ENCODE assay signal across 22 cellular contexts in the genomic region with DNA sequence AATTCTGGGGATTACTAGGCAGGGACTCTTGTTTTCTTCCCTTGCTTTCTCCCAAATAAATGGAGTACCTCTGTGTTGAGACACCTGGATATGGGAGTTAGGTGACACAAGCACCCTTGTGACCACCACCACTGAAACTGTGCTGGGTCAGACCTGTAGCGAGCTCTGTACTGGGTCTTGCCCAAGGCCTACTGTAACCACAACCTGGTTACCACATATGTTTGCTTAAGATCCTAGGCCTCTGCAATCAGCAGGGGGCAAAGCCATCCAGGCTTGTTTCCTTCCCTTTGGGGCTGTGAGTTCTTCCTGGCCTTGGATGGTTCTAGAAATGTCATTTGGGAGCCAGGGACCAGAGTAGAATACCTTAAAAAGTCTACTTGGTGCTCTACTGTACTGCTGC. TPM values are rescaled to one million over a fixed set of nuclear protein-coding genes. Genes with fewer than 3 reads are reported as not detected.
"Had no signal": no experiment of that assay in that cellular context is flagged by ENCODE, and none has a peak within 500 bp of the region (broad histone marks: within the 10 kb centered on the region; RNA-seq: fewer than 3 reads in every experiment).

No MANE protein-coding gene starts in this region.

- H3K79me2 ChIP-seq: hepatocyte had no signal

- H3K27ac ChIP-seq: breast epithelium, gastroesophageal sphincter, hepatocyte, ovary, skin epidermis, thoracic aorta had no signal

- H3K9me3 ChIP-seq: gastroesophageal sphincter, ovary, thoracic aorta had no signal

- H2AFZ ChIP-seq: hepatocyte had no signal

- ATAC-seq: activated CD8-positive, alpha-beta memory T cell treated with anti-CD3 and anti-CD28 coated beads, Interleukin-2, amount 10 ng/mL, durations not matched to agents 7 days and 5 days; activated CD8-positive, alpha-beta T cell treated with anti-CD3 and anti-CD28 coated beads, Interleukin-2, amount 10 ng/mL, durations not matched to agents 7 days and 5 days; activated naive CD8-positive, alpha-beta T cell treated with anti-CD3 and anti-CD28 coated beads, Interleukin-2, amount 50 U/mL, for 24 hours; gastroesophageal sphincter; left ventricle myocardium superior; sciatic nerve; stimulated activated effector memory CD8-positive, alpha-beta T cell treated with anti-CD3 and anti-CD28 coated beads, Interleukin-12 subunit alpha, Interleukin-12 subunit beta, amount 100 ng/mL, for 72 hours had no signal

- H3K4me3 ChIP-seq: breast epithelium, gastroesophageal sphincter, hepatocyte, ovary, skin epidermis, thoracic aorta had no signal

- DNase-seq: activated B cell treated with CpG ODN at 0.5 μM for 24 hours; activated CD8-positive, alpha-beta memory T cell treated with anti-CD3 and anti-CD28 coated beads, Interleukin-2, amount 10 ng/mL, durations not matched to agents 7 days and 5 days; activated CD8-positive, alpha-beta T cell treated with anti-CD3 and anti-CD28 coated beads, Interleukin-2, amount 10 ng/mL, durations not matched to agents 7 days and 5 days; activated naive CD8-positive, alpha-beta T cell treated with anti-CD3 and anti-CD28 coated beads, Interleukin-2, amount 50 U/mL, for 24 hours; activated T-cell treated with anti-CD3 and anti-CD28 coated beads, Interleukin-2, amount 50 U/mL, for 48 hours; amygdala; central memory CD4-positive, alpha-beta T cell; islet precursor cell; left ventricle myocardium superior; ovary; stimulated activated CD4-positive, alpha-beta T cell treated with anti-CD3 and anti-CD28 coated beads, Interleukin-12 subunit alpha, Interleukin-12 subunit beta, amount 100 ng/mL, for 4 hours; stimulated activated CD4-positive, alpha-beta T cell treated with anti-CD3 and anti-CD28 coated beads, Interleukin-4, amount 100 ng/mL, for 24 hours; trophoblast cell had no signal

- H3K36me3 ChIP-seq: breast epithelium, gastroesophageal sphincter, ovary, thoracic aorta had no signal

- H3K4me2 ChIP-seq: hepatocyte had no signal

- H3K27me3 ChIP-seq: breast epithelium, gastroesophageal sphincter, hepatocyte, ovary had no signal

- H3K4me1 ChIP-seq: breast epithelium, gastroesophageal sphincter had no signal

RNA-seq across cellular contexts. Expression of a gene that starts 49.4 kb away (rescaled TPM):
- total RNA-seq: activated CD8-positive, alpha-beta T cell treated with anti-CD3 and anti-CD28 coated beads, Interleukin-2, amount 10 ng/mL, durations not matched to agents 7 days and 5 days; activated T-helper 2 cell treated with anti-CD3 and anti-CD28 coated beads, Interferon-gamma antibody, Interleukin-2, Interleukin-4, amounts not matched to agents 10 μg/mL and 5 μg/mL and 100 μg/mL, durations not matched to agents 14 hours and 24 hours and 36 hours; lung microvascular endothelial cell had no signal
